17 cellular contexts compared by ENCODE assay signal in genomic region chr2:6881516-6881915, GRCh38. TPM values are rescaled to one million over a fixed set of nuclear protein-coding genes. Genes with fewer than 3 reads are reported as not detected.
DNase-seq lines count a peak whose midpoint lies in the region; ATAC-seq and TF ChIP-seq lines count a peak whose summit lies in the region.
"Had no signal": no experiment of that assay in that cellular context is flagged by ENCODE, and none has a peak within 500 bp of the region (broad histone marks: within the 10 kb centered on the region; RNA-seq: fewer than 3 reads in every experiment).

No MANE protein-coding gene starts in this region.

- H3K18ac ChIP-seq in trophoblast cell (ENCODE audit: low read length): no peak overlapping the region

- H3K27me3 Mint-ChIP-seq in activated CD4-positive, alpha-beta memory T cell treated with anti-CD3 and anti-CD28 coated beads, Interleukin-2, amount 10 ng/mL, durations not matched to agents 7 days and 5 days: no peaks in the 10 kb centered on the region
- H3K27me3 Mint-ChIP-seq in activated CD4-positive, alpha-beta memory T cell treated with anti-CD3 and anti-CD28 coated beads for 36 hours: peaks cover 2% of the 10 kb centered on the region
- H3K27me3 Mint-ChIP-seq in natural killer cell treated with Interleukin-12 subunit alpha and Interleukin-12 subunit beta and Interleukin-15 and Interleukin-18, amount 100 ng/mL, for 72 hours: peaks cover 0 to 3% of the 10 kb centered on the region in 2 donors
- no peaks in the 10 kb centered on the region for H3K27me3 Mint-ChIP-seq in natural killer cell (ENCODE audit: low read depth in 2 of 2)
- no peaks in the 10 kb centered on the region for H3K27me3 Mint-ChIP-seq in T-helper 17 cell

- no peak overlapping the region for H3K4ac ChIP-seq in trophoblast cell (ENCODE audit: low read depth, low read length)

- no peak overlapping the region for H2AFZ ChIP-seq in trophoblast cell (ENCODE audit: insufficient read depth, low read length, poor library complexity)

- H3K4me3 ChIP-seq in trophoblast cell (ENCODE audit: low read depth, low read length): no peak overlapping the region
- H3K4me3 ChIP-seq in A673 (ENCODE audit: low read depth, low read length, poor library complexity, severe bottlenecking): no peak overlapping the region
- H3K4me3 ChIP-seq in H7 (ENCODE audit: insufficient read depth, low read depth, low read length): no peak overlapping the region
- H3K4me3 ChIP-seq: HAP-1, SJCRH30 had no signal

- H3K27ac ChIP-seq in trophoblast cell (ENCODE audit: low read depth, low read length) (no peak overlapping the region), A673 (ENCODE audit: low read depth, low read length, poor library complexity, severe bottlenecking) (no peak overlapping the region)
- H3K27ac ChIP-seq: SJCRH30 had no signal

- H3K27ac Mint-ChIP-seq in activated CD4-positive, alpha-beta memory T cell treated with anti-CD3 and anti-CD28 coated beads, Interleukin-2, amount 10 ng/mL, durations not matched to agents 7 days and 5 days: no peak overlapping the region
- H3K27ac Mint-ChIP-seq in activated CD4-positive, alpha-beta memory T cell treated with anti-CD3 and anti-CD28 coated beads for 36 hours: no peak overlapping the region
- H3K27ac Mint-ChIP-seq in natural killer cell treated with Interleukin-12 subunit alpha and Interleukin-12 subunit beta and Interleukin-15 and Interleukin-18, amount 100 ng/mL, for 72 hours: peak overlapping the region; percentile 36 to 61
- no peak overlapping the region for H3K27ac Mint-ChIP-seq in natural killer cell
- H3K27ac Mint-ChIP-seq in T-helper 17 cell: peak overlapping the region; percentile 87
- H3K27ac Mint-ChIP-seq: CD14-positive monocyte had no signal

- H3K9me3 Mint-ChIP-seq in activated CD4-positive, alpha-beta memory T cell treated with anti-CD3 and anti-CD28 coated beads, Interleukin-2, amount 10 ng/mL, durations not matched to agents 7 days and 5 days: no peaks in the 10 kb centered on the region
- H3K9me3 Mint-ChIP-seq in activated CD4-positive, alpha-beta memory T cell treated with anti-CD3 and anti-CD28 coated beads for 36 hours: no peaks in the 10 kb centered on the region
- no peaks in the 10 kb centered on the region for H3K9me3 Mint-ChIP-seq in natural killer cell treated with Interleukin-12 subunit alpha and Interleukin-12 subunit beta and Interleukin-15 and Interleukin-18, amount 100 ng/mL, for 72 hours
- no peaks in the 10 kb centered on the region for H3K9me3 Mint-ChIP-seq in natural killer cell

- intact Hi-C loops in activated CD4-positive, alpha-beta memory T cell treated with anti-CD3 and anti-CD28 coated beads for 36 hours (cut with micrococcal nuclease): no loop called here
- intact Hi-C loops in natural killer cell (cut with micrococcal nuclease) (no loop called here), A673 (cut with micrococcal nuclease; ENCODE audit: unreplicated experiment) (no loop called here)

- no CpG with 5 or more reads among the region's 5 CpGs for WGBS in trophoblast cell (ENCODE audit: extremely low coverage, insufficient coverage, insufficient read length)

- H3K9ac ChIP-seq in trophoblast cell (ENCODE audit: low read length): no peak overlapping the region

- H3K36me3 Mint-ChIP-seq in activated CD4-positive, alpha-beta memory T cell treated with anti-CD3 and anti-CD28 coated beads, Interleukin-2, amount 10 ng/mL, durations not matched to agents 7 days and 5 days (ENCODE audit: low read depth): peaks cover 79% of the 10 kb centered on the region
- H3K36me3 Mint-ChIP-seq in activated CD4-positive, alpha-beta memory T cell treated with anti-CD3 and anti-CD28 coated beads for 36 hours: no peaks in the 10 kb centered on the region
- H3K36me3 Mint-ChIP-seq in natural killer cell treated with Interleukin-12 subunit alpha and Interleukin-12 subunit beta and Interleukin-15 and Interleukin-18, amount 100 ng/mL, for 72 hours: peaks cover 7% of the 10 kb centered on the region
- H3K36me3 Mint-ChIP-seq in natural killer cell: no peaks in the 10 kb centered on the region
- H3K36me3 Mint-ChIP-seq in T-helper 17 cell (ENCODE audit: low read depth): peaks cover 12% of the 10 kb centered on the region

- ATAC-seq in natural killer cell treated with Interleukin-12 subunit alpha and Interleukin-12 subunit beta and Interleukin-15 and Interleukin-18, amount 100 ng/mL, for 72 hours: no peak
- ATAC-seq in natural killer cell (no peak), T-helper 17 cell (no peak)
- ATAC-seq: HepG2 had no signal

- BruUV-seq in A673 (replicated peaks; lab: Mats Ljungman, UMichigan): no TSS peak

- H3K4me2 ChIP-seq in trophoblast cell (ENCODE audit: low read length): no peak overlapping the region

- H3K27me3 ChIP-seq in trophoblast cell (ENCODE audit: insufficient read depth, low read length) (no peaks in the 10 kb centered on the region), A673 (replicated peaks; ENCODE audit: insufficient read depth, low read depth, low read length, poor library complexity) (no peaks in the 10 kb centered on the region), H7 (ENCODE audit: control insufficient read depth, insufficient read depth, low read length) (no peaks in the 10 kb centered on the region)
- H3K27me3 ChIP-seq: SJCRH30 had no signal

- no peak for DNase-seq in activated CD4-positive, alpha-beta memory T cell treated with anti-CD3 and anti-CD28 coated beads, Interleukin-2, amount 10 ng/mL, durations not matched to agents 7 days and 5 days
- no peak for DNase-seq in activated CD4-positive, alpha-beta memory T cell treated with anti-CD3 and anti-CD28 coated beads for 36 hours
- DNase-seq in natural killer cell treated with Interleukin-12 subunit alpha and Interleukin-12 subunit beta and Interleukin-15 and Interleukin-18, amount 100 ng/mL, for 72 hours (ENCODE audit: low spot score): no peak
- no peak for DNase-seq in natural killer cell
- no peak for DNase-seq in T-helper 17 cell
- DNase-seq in trophoblast cell: peak; percentile 89 to 91
- no peak for DNase-seq in A673 (ENCODE audit: low spot score)
- DNase-seq in H7: no peak
- DNase-seq: AML-193, NCI-H1417 treated with DMSO at 0.1 percent for 48 hours, NCI-H187 treated with DMSO at 0.1 percent for 48 hours, NCI-H2227 treated with DMSO at 0.1 percent for 48 hours, NCI-H526, SJCRH30 had no signal

- H3K79me2 ChIP-seq in trophoblast cell (ENCODE audit: control insufficient read depth, insufficient read depth, low read length, poor library complexity): no peaks in the 10 kb centered on the region

- no peak overlapping the region for H3K23ac ChIP-seq in trophoblast cell (ENCODE audit: low read length)

- H2BK5ac ChIP-seq in trophoblast cell (ENCODE audit: low read depth, low read length, poor library complexity): no peak overlapping the region

- no peak overlapping the region for H4K91ac ChIP-seq in trophoblast cell (ENCODE audit: low read depth, low read length)

- no peak overlapping the region for H2BK120ac ChIP-seq in trophoblast cell (ENCODE audit: insufficient read depth, low read length, poor library complexity)

- H4K12ac ChIP-seq in trophoblast cell (ENCODE audit: low read depth, low read length): no peak overlapping the region

- no peak overlapping the region for H2AK5ac ChIP-seq in trophoblast cell (ENCODE audit: low read length)

- H3K9me3 ChIP-seq in T-helper 17 cell (ENCODE audit: control insufficient read depth, low read length, poor library complexity, severe bottlenecking) (no peaks in the 10 kb centered on the region), trophoblast cell (ENCODE audit: insufficient read depth, low read depth, low read length) (peaks cover 8% of the 10 kb centered on the region), A673 (ENCODE audit: low read depth, low read length, poor library complexity, severe bottlenecking) (no peaks in the 10 kb centered on the region)
- H3K9me3 ChIP-seq: HAP-1 had no signal

- H3K4me1 ChIP-seq in trophoblast cell (ENCODE audit: control insufficient read depth in 1 of 2, insufficient read depth in 2 of 2, low read length in 2 of 2) (no peaks in the 10 kb centered on the region), A673 (ENCODE audit: insufficient read depth, low read length, poor library complexity, severe bottlenecking) (peaks cover 4% of the 10 kb centered on the region)
- H3K4me1 ChIP-seq: HAP-1, SJCRH30 had no signal

- TF ChIP-seq CTCF in natural killer cell (IDR thresholded peaks at IDR 0.05) (no peak), A673 (conservative IDR thresholded peaks at IDR 0.05; ENCODE audit: low read depth, low read length) (no peak)

- H2BK12ac ChIP-seq in trophoblast cell (ENCODE audit: low read length): no peak overlapping the region

- no peak overlapping the region for H3K14ac ChIP-seq in trophoblast cell (ENCODE audit: low read length)

- no peaks in the 10 kb centered on the region for H3K36me3 ChIP-seq in trophoblast cell (ENCODE audit: control insufficient read depth in 1 of 2, insufficient read depth in 2 of 2, low read length in 2 of 2)
- no peaks in the 10 kb centered on the region for H3K36me3 ChIP-seq in A673 (ENCODE audit: insufficient read depth, low read length, poor library complexity, severe bottlenecking)
- no peaks in the 10 kb centered on the region for H3K36me3 ChIP-seq in H7 (replicated peaks; ENCODE audit: control insufficient read depth, insufficient read depth, low read length)
- H3K36me3 ChIP-seq: HAP-1, SJCRH30 had no signal

- H4K8ac ChIP-seq in trophoblast cell (ENCODE audit: low read depth, low read length): no peak overlapping the region

- CTCF ChIA-PET in activated CD4-positive, alpha-beta memory T cell treated with anti-CD3 and anti-CD28 coated beads, Interleukin-2, amount 10 ng/mL, durations not matched to agents 7 days and 5 days (lab: Charles Lee): interaction anchor here (1.2 to 7.2 kb wide), 3 partner anchors 15 to 56 kb away, joined by 3 to 143 read pairs (median 5); partner anchors contain the start of genes CMPK2 and RNF144A
- CTCF ChIA-PET in activated CD4-positive, alpha-beta memory T cell treated with anti-CD3 and anti-CD28 coated beads for 36 hours (lab: Charles Lee): interaction anchor here (5.7 kb wide), 1 partner anchor 15 kb away, joined by 40 read pairs; the partner anchor contains the start of gene CMPK2
- CTCF ChIA-PET in A673 (lab: Charles Lee): no interaction called here

- peak overlapping the region; percentile 66 for H3K4me3 Mint-ChIP-seq in activated CD4-positive, alpha-beta memory T cell treated with anti-CD3 and anti-CD28 coated beads, Interleukin-2, amount 10 ng/mL, durations not matched to agents 7 days and 5 days
- H3K4me3 Mint-ChIP-seq in activated CD4-positive, alpha-beta memory T cell treated with anti-CD3 and anti-CD28 coated beads for 36 hours: no peak overlapping the region
- peak overlapping the region; percentile 73 for H3K4me3 Mint-ChIP-seq in natural killer cell treated with Interleukin-12 subunit alpha and Interleukin-12 subunit beta and Interleukin-15 and Interleukin-18, amount 100 ng/mL, for 72 hours
- H3K4me3 Mint-ChIP-seq in natural killer cell (no peak overlapping the region), T-helper 17 cell (no peak overlapping the region)

- peaks cover 49% of the 10 kb centered on the region for H3K4me1 Mint-ChIP-seq in activated CD4-positive, alpha-beta memory T cell treated with anti-CD3 and anti-CD28 coated beads, Interleukin-2, amount 10 ng/mL, durations not matched to agents 7 days and 5 days
- peaks cover 44% of the 10 kb centered on the region for H3K4me1 Mint-ChIP-seq in activated CD4-positive, alpha-beta memory T cell treated with anti-CD3 and anti-CD28 coated beads for 36 hours (ENCODE audit: low read depth)
- H3K4me1 Mint-ChIP-seq in natural killer cell treated with Interleukin-12 subunit alpha and Interleukin-12 subunit beta and Interleukin-15 and Interleukin-18, amount 100 ng/mL, for 72 hours (ENCODE audit: low read depth in 2 of 2): peaks cover 33 to 56% of the 10 kb centered on the region in 2 donors
- H3K4me1 Mint-ChIP-seq in natural killer cell (peaks cover 38 to 39% of the 10 kb centered on the region in 2 donors), T-helper 17 cell (peaks cover 45% of the 10 kb centered on the region)

- POLR2A ChIA-PET in activated CD4-positive, alpha-beta memory T cell treated with anti-CD3 and anti-CD28 coated beads, Interleukin-2, amount 10 ng/mL, durations not matched to agents 7 days and 5 days (lab: Charles Lee): interaction anchor here (1.1 to 6.3 kb wide), 2 partner anchors 15 to 32 kb away, joined by 3 to 221 read pairs; partner anchors contain the start of gene CMPK2
- POLR2A ChIA-PET in activated CD4-positive, alpha-beta memory T cell treated with anti-CD3 and anti-CD28 coated beads for 36 hours (lab: Charles Lee): no interaction called here
- POLR2A ChIA-PET in A673 (lab: Charles Lee; ENCODE audit: low non-redundant PET): no interaction called here

- H3K79me1 ChIP-seq in trophoblast cell (ENCODE audit: low read length): no peaks in the 10 kb centered on the region

RNA-seq across cellular contexts. Expression of gene RSAD2, which starts 3.9 kb away (rescaled TPM):
- 100 to 1,000 TPM; 119 to 120 TPM for total RNA-seq in activated CD4-positive, alpha-beta memory T cell treated with anti-CD3 and anti-CD28 coated beads, Interleukin-2, amount 10 ng/mL, durations not matched to agents 7 days and 5 days
- total RNA-seq in activated CD4-positive, alpha-beta memory T cell treated with anti-CD3 and anti-CD28 coated beads for 36 hours: 1 to 10 TPM; 7.9 to 8.6 TPM
- total RNA-seq in natural killer cell treated with Interleukin-12 subunit alpha and Interleukin-12 subunit beta and Interleukin-15 and Interleukin-18, amount 100 ng/mL, for 72 hours: 1 to 10 TPM; 2.2 to 6.8 TPM
- 10 to 100 TPM in 1 of 3 donors, 1 to 10 TPM in 2; 7.9 to 12.0 (median 9.4) TPM for total RNA-seq in natural killer cell
- 1 to 10 TPM; 4.1 to 4.7 TPM for total RNA-seq in T-helper 17 cell
- polyA plus RNA-seq in trophoblast cell (2013): 0.51 and 0.55 TPM in 2 replicates
- 2.1 and 2.2 TPM in 2 replicates for total RNA-seq in A673 (2021)
- total RNA-seq in H7 (2014; rRNA removed; shearing (Covaris generic)): not detected in 2 replicates
- total RNA-seq: SJCRH30 had no signal
- polyA plus RNA-seq: HepG2 had no signal

RNA-seq across cellular contexts. Expression of gene CMPK2, which starts 15.8 kb away (rescaled TPM):
- 10 to 100 TPM; 84.8 to 91.1 TPM for total RNA-seq in activated CD4-positive, alpha-beta memory T cell treated with anti-CD3 and anti-CD28 coated beads, Interleukin-2, amount 10 ng/mL, durations not matched to agents 7 days and 5 days
- 1 to 10 TPM; 6.6 to 6.8 TPM for total RNA-seq in activated CD4-positive, alpha-beta memory T cell treated with anti-CD3 and anti-CD28 coated beads for 36 hours
- 1 to 10 TPM; 5.7 to 6.4 TPM for total RNA-seq in natural killer cell treated with Interleukin-12 subunit alpha and Interleukin-12 subunit beta and Interleukin-15 and Interleukin-18, amount 100 ng/mL, for 72 hours
- 10 to 100 TPM in 1 of 3 donors, 1 to 10 TPM in 2; 5.8 to 11.4 (median 8.6) TPM for total RNA-seq in natural killer cell
- total RNA-seq in T-helper 17 cell: 1 to 10 TPM; 5.3 to 5.9 TPM
- polyA plus RNA-seq in trophoblast cell (2013): 2.1 and 2.2 TPM in 2 replicates
- 3.3 and 4.6 TPM in 2 replicates for total RNA-seq in A673 (2021)
- total RNA-seq in H7 (2014; rRNA removed; shearing (Covaris generic)): 0.48 and 0.69 TPM in 2 replicates
- total RNA-seq: SJCRH30 had no signal

RNA-seq across cellular contexts. Expression of gene RNF144A, which starts 35.7 kb away (rescaled TPM):
- 10 to 100 TPM; 20.0 to 21.0 TPM for total RNA-seq in activated CD4-positive, alpha-beta memory T cell treated with anti-CD3 and anti-CD28 coated beads, Interleukin-2, amount 10 ng/mL, durations not matched to agents 7 days and 5 days
- total RNA-seq in activated CD4-positive, alpha-beta memory T cell treated with anti-CD3 and anti-CD28 coated beads for 36 hours: 10 to 100 TPM; 21.4 to 22.7 TPM
- 10 to 100 TPM; 17.2 to 66.1 TPM for total RNA-seq in natural killer cell treated with Interleukin-12 subunit alpha and Interleukin-12 subunit beta and Interleukin-15 and Interleukin-18, amount 100 ng/mL, for 72 hours
- total RNA-seq in natural killer cell (10 to 100 TPM; 17.3 to 36.7 (median 19.0) TPM), T-helper 17 cell (10 to 100 TPM; 15.1 to 21.4 TPM), A673 (2021) (13.6 and 19.6 TPM in 2 replicates)
- 9.2 and 9.3 TPM in 2 replicates for polyA plus RNA-seq in trophoblast cell (2013)
- total RNA-seq in H7 (2014; rRNA removed; shearing (Covaris generic)): 13.6 and 20.6 TPM in 2 replicates

Comparison
In these comparisons a context has a peak if more than half of its experiments do, and no peak if none do; other contexts are left out.
1. H3K27ac Mint-ChIP-seq: peak in natural killer cell treated with Interleukin-12 subunit alpha and Interleukin-12 subunit beta and Interleukin-15 and Interleukin-18, amount 100 ng/mL, for 72 hours (2 of 2) and T-helper 17 cell (single experiment); none in activated CD4-positive, alpha-beta memory T cell treated with anti-CD3 and anti-CD28 coated beads, Interleukin-2, amount 10 ng/mL, durations not matched to agents 7 days and 5 days (single experiment), activated CD4-positive, alpha-beta memory T cell treated with anti-CD3 and anti-CD28 coated beads for 36 hours (single experiment) and natural killer cell (0 of 2).
2. H3K4me3 Mint-ChIP-seq: peak in activated CD4-positive, alpha-beta memory T cell treated with anti-CD3 and anti-CD28 coated beads, Interleukin-2, amount 10 ng/mL, durations not matched to agents 7 days and 5 days (single experiment) and natural killer cell treated with Interleukin-12 subunit alpha and Interleukin-12 subunit beta and Interleukin-15 and Interleukin-18, amount 100 ng/mL, for 72 hours (single experiment); none in activated CD4-positive, alpha-beta memory T cell treated with anti-CD3 and anti-CD28 coated beads for 36 hours (single experiment), natural killer cell (single experiment) and T-helper 17 cell (single experiment).
3. RNA of gene RSAD2, which starts 3.9 kb away (total RNA-seq): 119 to 120 TPM in activated CD4-positive, alpha-beta memory T cell treated with anti-CD3 and anti-CD28 coated beads, Interleukin-2, amount 10 ng/mL, durations not matched to agents 7 days and 5 days; 7.9 to 12.0 TPM in natural killer cell, 7.9 to 8.6 TPM in activated CD4-positive, alpha-beta memory T cell treated with anti-CD3 and anti-CD28 coated beads for 36 hours, 2.2 to 6.8 TPM in natural killer cell treated with Interleukin-12 subunit alpha and Interleukin-12 subunit beta and Interleukin-15 and Interleukin-18, amount 100 ng/mL, for 72 hours, 4.1 to 4.7 TPM in T-helper 17 cell, 2.1 to 2.2 TPM in A673 and not detected in H7; every median in the first group is over 4 times any median in the second.
4. RNA of gene CMPK2, which starts 15.8 kb away (total RNA-seq): 84.8 to 91.1 TPM in activated CD4-positive, alpha-beta memory T cell treated with anti-CD3 and anti-CD28 coated beads, Interleukin-2, amount 10 ng/mL, durations not matched to agents 7 days and 5 days; 5.8 to 11.4 TPM in natural killer cell, 6.6 to 6.8 TPM in activated CD4-positive, alpha-beta memory T cell treated with anti-CD3 and anti-CD28 coated beads for 36 hours, 5.7 to 6.4 TPM in natural killer cell treated with Interleukin-12 subunit alpha and Interleukin-12 subunit beta and Interleukin-15 and Interleukin-18, amount 100 ng/mL, for 72 hours, 5.3 to 5.9 TPM in T-helper 17 cell, 3.3 to 4.6 TPM in A673 and 0.48 to 0.69 TPM in H7; every median in the first group is over 4 times any median in the second.
5. DNase-seq: peak in trophoblast cell (2 of 2); none in activated CD4-positive, alpha-beta memory T cell treated with anti-CD3 and anti-CD28 coated beads, Interleukin-2, amount 10 ng/mL, durations not matched to agents 7 days and 5 days (single experiment), activated CD4-positive, alpha-beta memory T cell treated with anti-CD3 and anti-CD28 coated beads for 36 hours (single experiment), natural killer cell treated with Interleukin-12 subunit alpha and Interleukin-12 subunit beta and Interleukin-15 and Interleukin-18, amount 100 ng/mL, for 72 hours (single experiment), natural killer cell (single experiment), T-helper 17 cell (0 of 3), A673 (single experiment) and H7 (single experiment).